ENCODE assay signal across 1 cellular context in genomic region chr15:89783861-89784685, GRCh38.
TF ChIP-seq lines count a peak whose summit lies in the region.

No MANE protein-coding gene starts in this region.

TF ChIP-seq in endothelial cell of umbilical vein, 7 proteins besides CTCF, POLR2A, EP300 and RAD21:
- TF ChIP-seq EZH2 (IDR thresholded peaks at IDR 0.05; ENCODE audit: borderline replicate concordance, low read depth, low read length, severe bottlenecking), result no peak
- TF ChIP-seq GATA2 (IDR thresholded peaks at IDR 0.05; ENCODE audit: insufficient read depth, insufficient read length, low read depth, low read length), result no peak
- TF ChIP-seq POLR2AphosphoS5 (IDR thresholded peaks at IDR 0.05; ENCODE audit: insufficient read depth, low read depth, low read length), result peak; percentile 1
- TF ChIP-seq MYC (IDR thresholded peaks at IDR 0.05; ENCODE audit: low read depth, low read length), result no peak
